ENCODE assay signal across 26 cellular contexts in genomic region chr14:35829449-35829848, GRCh38. TPM values are rescaled to one million over a fixed set of nuclear protein-coding genes. Genes with fewer than 3 reads are reported as not detected.
A peak's percentile ranks its signal among the peaks of the same experiment; 100 is the strongest.
DNase-seq lines count a peak whose midpoint lies in the region; ATAC-seq and TF ChIP-seq lines count a peak whose summit lies in the region.
"Had no signal": no experiment of that assay in that cellular context is flagged by ENCODE, and none has a peak within 500 bp of the region (broad histone marks: within the 10 kb centered on the region; RNA-seq: fewer than 3 reads in every experiment).

No MANE protein-coding gene starts in this region.

- H3K18ac ChIP-seq in IMR-90 (ENCODE audit: low read depth, low read length): no peak overlapping the region

- CTCF ChIA-PET in IMR-90 (lab: Yijun Ruan, JAX): no interaction called here
- CTCF ChIA-PET in activated CD4-positive, alpha-beta T cell treated with anti-CD3 and anti-CD28 coated beads for 36 hours (lab: Charles Lee): no interaction called here

- no peak for TF ChIP-seq RAD21 in IMR-90 (IDR thresholded peaks at IDR 0.05; ENCODE audit: low read length)

- H2BK5ac ChIP-seq in IMR-90 (ENCODE audit: low read depth, low read length, poor library complexity, severe bottlenecking): no peak overlapping the region

- H4K91ac ChIP-seq in IMR-90 (ENCODE audit: insufficient read depth, low read depth, low read length): no peak overlapping the region

- BruUV-seq in IMR-90 (replicated peaks; lab: Mats Ljungman, UMichigan): no TSS peak

- ATAC-seq in IMR-90 (ENCODE audit: low read depth) (no peak), HG02884 (IDR thresholded peaks at IDR 0.05; ENCODE audit: unreplicated experiment) (no peak)
- ATAC-seq in activated CD4-positive, alpha-beta T cell treated with anti-CD3 and anti-CD28 coated beads for 36 hours: no peak
- no peak for ATAC-seq in stimulated activated naive CD8-positive, alpha-beta T cell treated with anti-CD3 and anti-CD28 coated beads, Interleukin-15, Interleukin-2, amounts not matched to agents 100 U/mL and 50 U/mL, for 24 hours
- ATAC-seq: left cardiac atrium had no signal

- H3K27me3 ChIP-seq in IMR-90 (ENCODE audit: control insufficient read depth, insufficient read depth, low read length) (no peaks in the 10 kb centered on the region), smooth muscle cell (ENCODE audit: low read depth) (no peaks in the 10 kb centered on the region)
- H3K27me3 ChIP-seq: esophagus squamous epithelium, Peyer's patch, SJSA1, suprapubic skin had no signal

- no peak overlapping the region for H3K56ac ChIP-seq in IMR-90 (ENCODE audit: extremely low read depth, insufficient read depth, low read length)

- H2AFZ ChIP-seq in IMR-90 (replicated peaks; ENCODE audit: low read length, poor library complexity) (no peak overlapping the region), smooth muscle cell (ENCODE audit: low read depth) (no peak overlapping the region)

- peaks cover 0 to 2% (median 0%) of the 10 kb centered on the region in 5 experiments for H3K9me3 Mint-ChIP-seq in brain
- H3K9me3 Mint-ChIP-seq in activated CD4-positive, alpha-beta T cell treated with anti-CD3 and anti-CD28 coated beads for 36 hours (ENCODE audit: low read depth): no peaks in the 10 kb centered on the region
- H3K9me3 Mint-ChIP-seq: endodermal cell, H9 had no signal

- peaks cover 32% of the 10 kb centered on the region for H3K4me1 Mint-ChIP-seq in brain
- peaks cover 24% of the 10 kb centered on the region for H3K4me1 Mint-ChIP-seq in activated CD4-positive, alpha-beta T cell treated with anti-CD3 and anti-CD28 coated beads for 36 hours

- H3K36me3 Mint-ChIP-seq in brain: peaks cover 31% of the 10 kb centered on the region
- H3K36me3 Mint-ChIP-seq in activated CD4-positive, alpha-beta T cell treated with anti-CD3 and anti-CD28 coated beads for 36 hours (ENCODE audit: low read depth): peaks cover 8% of the 10 kb centered on the region

- H4K5ac ChIP-seq in IMR-90 (ENCODE audit: low read depth, low read length): no peak overlapping the region

- TF ChIP-seq POLR2A in IMR-90 (IDR thresholded peaks at IDR 0.05; ENCODE audit: low read depth, low read length): no peak

- dilution Hi-C loops in IMR-90 (cut with HindIII; ENCODE audit: low sequenced_read_pairs, unreplicated experiment): no loop called here

- no peak overlapping the region for H3K4ac ChIP-seq in IMR-90 (ENCODE audit: low read depth, low read length)

- H4K20me1 ChIP-seq in IMR-90 (ENCODE audit: insufficient read depth, low read length) (no peaks in the 10 kb centered on the region), smooth muscle cell (ENCODE audit: low read depth) (no peaks in the 10 kb centered on the region)

- H3K4me1 ChIP-seq in IMR-90 (ENCODE audit: control insufficient read depth, insufficient read depth, low read length) (no peaks in the 10 kb centered on the region), smooth muscle cell (ENCODE audit: low read depth) (peaks cover 4% of the 10 kb centered on the region)

- peak overlapping the region in 4 of 5 experiments; percentile 29 to 90 (median 52) for H3K4me3 Mint-ChIP-seq in brain
- H3K4me3 Mint-ChIP-seq in activated CD4-positive, alpha-beta T cell treated with anti-CD3 and anti-CD28 coated beads for 36 hours: no peak overlapping the region
- H3K4me3 Mint-ChIP-seq: endodermal cell, H9 had no signal

- H3K36me3 ChIP-seq in IMR-90 (ENCODE audit: control insufficient read depth, insufficient read depth, low read length): no peaks in the 10 kb centered on the region
- H3K36me3 ChIP-seq in smooth muscle cell (ENCODE audit: low read depth): peaks cover 4% of the 10 kb centered on the region

- peaks cover 8% of the 10 kb centered on the region for H3K27me3 Mint-ChIP-seq in brain
- no peaks in the 10 kb centered on the region for H3K27me3 Mint-ChIP-seq in activated CD4-positive, alpha-beta T cell treated with anti-CD3 and anti-CD28 coated beads for 36 hours

- H2AK5ac ChIP-seq in IMR-90 (ENCODE audit: low read depth, low read length): no peak overlapping the region

- peaks cover 35% of the 10 kb centered on the region for H3K79me2 ChIP-seq in smooth muscle cell (ENCODE audit: low read depth)

- no peak overlapping the region for H3K27ac ChIP-seq in IMR-90 (ENCODE audit: insufficient read depth, low read length)
- no peak overlapping the region for H3K27ac ChIP-seq in smooth muscle cell (ENCODE audit: low read depth)
- H3K27ac ChIP-seq: C4-2B, esophagus squamous epithelium, Peyer's patch, SJSA1, suprapubic skin had no signal

- H3K23ac ChIP-seq in IMR-90 (ENCODE audit: low read depth, low read length): no peak overlapping the region

- H3K4me3 ChIP-seq in AG10803 (ENCODE audit: low read length) (no peak overlapping the region), IMR-90 (ENCODE audit: insufficient read depth, low read depth, low read length) (no peak overlapping the region), smooth muscle cell (no peak overlapping the region)
- H3K4me3 ChIP-seq: esophagus squamous epithelium, Peyer's patch, SJSA1, suprapubic skin had no signal

- TF ChIP-seq CTCF in AG10803 (conservative IDR thresholded peaks at IDR 0.05; ENCODE audit: low read length) (no peak), IMR-90 (conservative IDR thresholded peaks at IDR 0.05; ENCODE audit: low read depth, low read length) (no peak), brain (conservative IDR thresholded peaks at IDR 0.05) (no peak), smooth muscle cell (IDR thresholded peaks at IDR 0.05; ENCODE audit: borderline replicate concordance, insufficient read depth, poor library complexity, severe bottlenecking) (no peak)

- no peak overlapping the region for H2BK15ac ChIP-seq in IMR-90 (ENCODE audit: low read depth, low read length)

- H3K9me1 ChIP-seq in IMR-90 (ENCODE audit: insufficient read depth, low read length): peaks cover 3% of the 10 kb centered on the region

- H3K79me1 ChIP-seq in IMR-90 (ENCODE audit: low read depth in 1 of 2, low read length in 2 of 2): peaks cover 10 to 20% of the 10 kb centered on the region in 2 experiments

- no peaks in the 10 kb centered on the region for H3K9me3 ChIP-seq in IMR-90 (ENCODE audit: control insufficient read depth, insufficient read depth, low read length)
- no peaks in the 10 kb centered on the region for H3K9me3 ChIP-seq in smooth muscle cell (replicated peaks; ENCODE audit: low read depth)
- H3K9me3 ChIP-seq: esophagus squamous epithelium, Peyer's patch, SJSA1, suprapubic skin had no signal

- in situ Hi-C loops in IMR-90 (cut with MboI; ENCODE audit: low sequenced_read_pairs): no loop called here

- H2BK20ac ChIP-seq in IMR-90 (ENCODE audit: low read depth, low read length): no peak overlapping the region

- H3F3A ChIP-seq in smooth muscle cell (ENCODE audit: low read depth): no peaks in the 10 kb centered on the region

- no peak overlapping the region for H4K8ac ChIP-seq in IMR-90 (ENCODE audit: low read depth in 2 of 2, low read length in 2 of 2)

- H2BK120ac ChIP-seq in IMR-90 (ENCODE audit: low read depth, low read length): no peak overlapping the region

- POLR2A ChIA-PET in IMR-90 (lab: Charles Lee; ENCODE audit: unreplicated experiment): no interaction called here
- POLR2A ChIA-PET in activated CD4-positive, alpha-beta T cell treated with anti-CD3 and anti-CD28 coated beads for 36 hours (lab: Charles Lee): no interaction called here

- H2AK9ac ChIP-seq in IMR-90 (replicated peaks; ENCODE audit: low read depth, low read length, poor library complexity): no peak overlapping the region

- intact Hi-C loops in IMR-90 (cut with micrococcal nuclease): loop anchor here (5.0 kb wide), 1 partner anchor 263 kb away; no protein-coding TSS in a partner anchor
- intact Hi-C loops in activated CD4-positive, alpha-beta T cell treated with anti-CD3 and anti-CD28 coated beads for 36 hours (cut with DNase I, micrococcal nuclease): loop anchor here (5.0 kb wide), 3 partner anchors 297 to 707 kb away; partner anchors contain the start of genes INSM2 (in 1 of the 2), MBIP (in 1 of the 2), PPP2R3C (in 1 of the 2) and PRORP (in 1 of the 2)

- no CpG with 5 or more reads among the region's 1 CpG for WGBS in IMR-90 (ENCODE audit: extremely low coverage in 2 of 2, insufficient read length in 1 of 2), 2 experiments
- WGBS in smooth muscle cell (ENCODE audit: low lambda C conversion rate): 68% methylated on average over 1 of the region's 1 CpG

- no peak overlapping the region for H3K14ac ChIP-seq in IMR-90 (replicated peaks; ENCODE audit: low read depth, low read length)

- H3K4me2 ChIP-seq in IMR-90 (ENCODE audit: low read depth, low read length) (no peak overlapping the region), smooth muscle cell (no peak overlapping the region)

- DNase-seq in AG10803 (ENCODE audit: low read depth): peak; percentile 20
- DNase-seq in IMR-90: peak; percentile 73
- peak; percentile 15 for DNase-seq in myocyte (ENCODE audit: low read depth)
- DNase-seq in activated CD4-positive, alpha-beta T cell treated with anti-CD3 and anti-CD28 coated beads for 36 hours: no peak
- no peak for DNase-seq in smooth muscle cell (lab: John Stamatoyannopoulos, UW; ENCODE audit: unreplicated experiment)
- DNase-seq in stimulated activated naive CD8-positive, alpha-beta T cell treated with anti-CD3 and anti-CD28 coated beads, Interleukin-15, Interleukin-2, amounts not matched to agents 100 U/mL and 50 U/mL, for 24 hours: no peak
- DNase-seq: activated CD4-positive, alpha-beta T cell treated with anti-CD3 and anti-CD28 coated beads for 4 hours; activated naive CD4-positive, alpha-beta T cell treated with Interleukin-2 at 50 U/mL for 16 hours; activated T-cell treated with anti-CD3 and anti-CD28 coated beads, Interleukin-2, amount 50 U/mL, for 48 hours; amniotic stem cell; Calu3; endodermal cell; esophagus squamous epithelium; H9; left cardiac atrium; NCI-H1436 treated with DMSO at 0.1 percent for 48 hours; NCI-H524; occipital lobe; Peyer's patch; small intestine; stimulated activated CD4-positive, alpha-beta T cell treated with anti-CD3 and anti-CD28 coated beads, Interleukin-2, amount 100 ng/mL, for 24 hours had no signal

- H3K9ac ChIP-seq in IMR-90 (ENCODE audit: low read depth, low read length) (no peak overlapping the region), smooth muscle cell (ENCODE audit: low read depth) (no peak overlapping the region)

- no peak overlapping the region for H3K27ac Mint-ChIP-seq in brain
- H3K27ac Mint-ChIP-seq in activated CD4-positive, alpha-beta T cell treated with anti-CD3 and anti-CD28 coated beads for 36 hours: no peak overlapping the region
- H3K27ac Mint-ChIP-seq: endodermal cell had no signal

RNA-seq across cellular contexts. Expression of gene BRMS1L, which starts 3.3 kb away (rescaled TPM):
- total RNA-seq in IMR-90 (2012; rRNA removed) (1.8 and 5.0 TPM in 2 replicates), myocyte (12.4 and 26.3 TPM in 2 replicates), smooth muscle cell (7.3 and 13.4 TPM in 2 replicates)
- polyA plus RNA-seq in IMR-90 (2012; rRNA removed) (3.2 and 6.2 TPM in 2 replicates), brain (ENCODE audit: insufficient read depth, low read depth, low replicate concordance) (4.1 TPM), smooth muscle cell (7.9 and 8.8 TPM in 2 replicates)
- polyA plus RNA-seq in IMR-90 (2012; cell fraction: cytosol; rRNA removed): 0.96 and 7.3 TPM in 2 replicates
- polyA plus RNA-seq in IMR-90 (2012; cell fraction: nucleus; rRNA removed; ENCODE audit: low replicate concordance): 0.29 and 21.1 TPM in 2 replicates
- 7.0 TPM for polyA plus RNA-seq in myocyte (2012)
- total RNA-seq in activated CD4-positive, alpha-beta T cell treated with anti-CD3 and anti-CD28 coated beads for 36 hours: 1 to 10 TPM; 5.3 to 7.8 TPM

RNA-seq across cellular contexts. Expression of gene RALGAPA1, which starts 20.4 kb away (rescaled TPM):
- 22.5 and 25.6 TPM in 2 replicates for total RNA-seq in IMR-90 (2012; rRNA removed)
- 3.4 and 5.1 TPM in 2 replicates for polyA plus RNA-seq in IMR-90 (2012; rRNA removed)
- 0.82 and 0.96 TPM in 2 replicates for polyA plus RNA-seq in IMR-90 (2012; cell fraction: cytosol; rRNA removed)
- 1.9 and 16.0 TPM in 2 replicates for polyA plus RNA-seq in IMR-90 (2012; cell fraction: nucleus; rRNA removed; ENCODE audit: low replicate concordance)
- polyA plus RNA-seq in brain (ENCODE audit: insufficient read depth, low read depth, low replicate concordance): 23.5 TPM
- 23.3 and 25.0 TPM in 2 replicates for total RNA-seq in myocyte
- polyA plus RNA-seq in myocyte (2012): 4.9 TPM
- total RNA-seq in activated CD4-positive, alpha-beta T cell treated with anti-CD3 and anti-CD28 coated beads for 36 hours: 10 to 100 TPM; 20.3 to 22.0 TPM
- total RNA-seq in smooth muscle cell: 25.4 and 43.5 TPM in 2 replicates
- 5.4 and 11.3 TPM in 2 replicates for polyA plus RNA-seq in smooth muscle cell

Comparison
In these comparisons a context has a peak if more than half of its experiments do, and no peak if none do; other contexts are left out.
1. DNase-seq: peak in AG10803 (single experiment), IMR-90 (single experiment) and myocyte (single experiment); none in activated CD4-positive, alpha-beta T cell treated with anti-CD3 and anti-CD28 coated beads for 36 hours (single experiment), smooth muscle cell (single experiment) and stimulated activated naive CD8-positive, alpha-beta T cell treated with anti-CD3 and anti-CD28 coated beads, Interleukin-15, Interleukin-2, amounts not matched to agents 100 U/mL and 50 U/mL, for 24 hours (single experiment).